28 cellular contexts compared by ENCODE assay signal in the genomic region with DNA sequence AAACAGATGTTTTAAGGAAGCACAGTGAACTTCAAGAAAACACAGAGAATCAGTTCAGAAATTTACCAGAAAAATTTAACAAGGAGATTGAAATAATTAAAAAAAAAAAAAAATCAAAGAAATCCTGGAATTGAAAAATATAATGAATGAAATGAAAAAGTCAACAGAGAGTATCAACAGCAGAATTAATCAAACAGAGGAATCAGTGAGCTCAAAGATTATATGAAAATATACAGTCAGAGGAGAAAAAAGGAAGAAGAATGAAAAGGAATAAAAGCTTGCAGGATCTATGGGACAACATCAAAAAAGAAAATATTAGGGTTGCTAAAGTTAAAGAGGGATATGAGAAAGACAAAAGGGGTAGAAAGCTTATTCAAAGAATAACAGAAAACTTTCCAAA.
"Had no signal": no experiment of that assay in that cellular context is flagged by ENCODE, and none has a peak within 500 bp of the region (broad histone marks: within the 10 kb centered on the region; RNA-seq: fewer than 3 reads in every experiment).

No MANE protein-coding gene starts in this region.

- H3K4me1 ChIP-seq: SJCRH30 had no signal

- H3K27ac ChIP-seq: brain microvascular endothelial cell, cardiac muscle cell, SJCRH30, WERI-Rb-1 had no signal

- H3K9ac ChIP-seq: SK-N-SH had no signal

- H3K4me3 ChIP-seq: cardiac muscle cell, SJCRH30 had no signal

- H3K4me1 Mint-ChIP-seq: activated CD4-positive, alpha-beta memory T cell treated with anti-CD3 and anti-CD28 coated beads, Interleukin-2, amount 10 ng/mL, durations not matched to agents 7 days and 5 days; activated CD4-positive, alpha-beta T cell treated with anti-CD3 and anti-CD28 coated beads for 36 hours; activated T-helper 17 cell treated with anti-CD3 and anti-CD28 coated beads, Interleukin-2, amount 50 U/mL, for 72 hours had no signal

- H3K27me3 Mint-ChIP-seq: activated CD4-positive, alpha-beta memory T cell treated with anti-CD3 and anti-CD28 coated beads, Interleukin-2, amount 10 ng/mL, durations not matched to agents 7 days and 5 days; activated CD4-positive, alpha-beta T cell treated with anti-CD3 and anti-CD28 coated beads for 36 hours; activated naive CD8-positive, alpha-beta T cell; activated T-helper 17 cell treated with anti-CD3 and anti-CD28 coated beads, Interleukin-2, amount 50 U/mL, for 72 hours had no signal

- H3K4me2 ChIP-seq: SK-N-SH had no signal

- H3K4me3 Mint-ChIP-seq: activated CD4-positive, alpha-beta memory T cell treated with anti-CD3 and anti-CD28 coated beads, Interleukin-2, amount 10 ng/mL, durations not matched to agents 7 days and 5 days; activated CD4-positive, alpha-beta T cell treated with anti-CD3 and anti-CD28 coated beads for 36 hours; activated naive CD4-positive, alpha-beta T cell treated with anti-CD3 and anti-CD28 coated beads for 36 hours; activated naive CD8-positive, alpha-beta T cell; activated T-helper 17 cell treated with anti-CD3 and anti-CD28 coated beads, Interleukin-2, amount 50 U/mL, for 72 hours had no signal

- H3K27ac Mint-ChIP-seq: activated CD4-positive, alpha-beta memory T cell treated with anti-CD3 and anti-CD28 coated beads, Interleukin-2, amount 10 ng/mL, durations not matched to agents 7 days and 5 days; activated CD4-positive, alpha-beta T cell treated with anti-CD3 and anti-CD28 coated beads for 36 hours; activated naive CD4-positive, alpha-beta T cell treated with anti-CD3 and anti-CD28 coated beads for 36 hours; activated naive CD8-positive, alpha-beta T cell; activated T-helper 17 cell treated with anti-CD3 and anti-CD28 coated beads, Interleukin-2, amount 50 U/mL, for 72 hours had no signal

- ATAC-seq: activated CD4-positive, alpha-beta T cell treated with anti-CD3 and anti-CD28 coated beads for 36 hours; activated T-helper 17 cell treated with anti-CD3 and anti-CD28 coated beads, Interleukin-2, amount 50 U/mL, for 72 hours; Panc1; Right ventricle myocardium inferior had no signal

- DNase-seq: activated CD4-positive, alpha-beta memory T cell treated with anti-CD3 and anti-CD28 coated beads, Interleukin-2, amount 10 ng/mL, durations not matched to agents 7 days and 5 days; activated CD4-positive, alpha-beta T cell treated with anti-CD3 and anti-CD28 coated beads for 36 hours; activated CD4-positive, alpha-beta T cell treated with anti-CD3 and anti-CD28 coated beads, Interleukin-2, amount 50 U/mL, for 1 hour; activated gamma-delta T cell; activated naive CD4-positive, alpha-beta T cell treated with anti-CD3 and anti-CD28 coated beads for 36 hours; activated T-cell treated with anti-CD3 and anti-CD28 coated beads for 4 hours; activated T-cell treated with anti-CD3 and anti-CD28 coated beads, Interleukin-2, amount 50 U/mL, for 48 hours; brain microvascular endothelial cell; Kasumi-1; NCI-H1092; NCI-H1417 treated with DMSO at 0.1 percent for 48 hours; NCI-H1694; NCI-H2029 treated with DMSO at 0.1 percent for 48 hours; NCI-H345; NCI-H510A; NCI-H526 treated with DMSO at 0.1 percent for 48 hours; NCI-H82; OCI-M1; RPMI8226; SJCRH30; SK-N-SH; T-helper 1 cell; WERI-Rb-1 had no signal

- H3K27me3 ChIP-seq: brain microvascular endothelial cell, cardiac muscle cell, SJCRH30 had no signal

- H3K9me2 ChIP-seq: SK-N-SH had no signal
